Comparison of ENCODE assay signal across 18 cellular contexts in genomic region chr14:75602527-75602926, GRCh38. TPM values are rescaled to one million over a fixed set of nuclear protein-coding genes. Genes with fewer than 3 reads are reported as not detected.
A peak's percentile ranks its signal among the peaks of the same experiment; 100 is the strongest.
DNase-seq lines count a peak whose midpoint lies in the region; ATAC-seq and FAIRE-seq lines count a peak whose summit lies in the region.
"Had no signal": no experiment of that assay in that cellular context is flagged by ENCODE, and none has a peak within 500 bp of the region (broad histone marks: within the 10 kb centered on the region; RNA-seq: fewer than 3 reads in every experiment).

No MANE protein-coding gene starts in this region.

- no peaks in the 10 kb centered on the region for H3K4me1 Mint-ChIP-seq in immature natural killer cell
- H3K4me1 Mint-ChIP-seq: CD4-positive, alpha-beta memory T cell had no signal

- no peaks in the 10 kb centered on the region for H3K36me3 ChIP-seq in small intestine (ENCODE audit: control insufficient read depth in 2 of 2, insufficient read depth in 2 of 2, low read length in 2 of 2)
- H3K36me3 ChIP-seq: BE2C had no signal

- no peaks in the 10 kb centered on the region for H3K9me3 Mint-ChIP-seq in immature natural killer cell

- H3K27ac ChIP-seq in small intestine (ENCODE audit: low read depth in 1 of 2, low read length in 1 of 2) = no peak overlapping the region
- H3K27ac ChIP-seq: C4-2B had no signal

- no peak overlapping the region for H3K4me3 ChIP-seq in small intestine (ENCODE audit: low read depth in 1 of 2, low read length in 2 of 2)

- no peaks in the 10 kb centered on the region for H3K27me3 ChIP-seq in small intestine (ENCODE audit: control insufficient read depth in 2 of 2, insufficient read depth in 2 of 2, low read length in 2 of 2)

- peak; percentile 75 for ATAC-seq in left colon

- intact Hi-C loops in left colon (cut with DNase I, micrococcal nuclease) = no loop called here

- DNase-seq in GM18507 (ENCODE audit: extremely low spot score, insufficient read length, low read depth) = no peak
- DNase-seq in MV-4-11 (lab: John Stamatoyannopoulos, UW) = peak; percentile 12
- no peak for DNase-seq in left colon
- peak; percentile 61 for DNase-seq in small intestine
- no peak for DNase-seq in immature natural killer cell
- DNase-seq in T-helper 9 cell = no peak
- DNase-seq in NCI-H1436 (lab: John Stamatoyannopoulos, UW) = no peak
- DNase-seq: BE2C; CD4-positive, alpha-beta memory T cell; DMS79 treated with DMSO at 0.1 percent for 48 hours; EL; GOT3; H9 had no signal

- WGBS in small intestine, 3 donors = 27 to 52% (median 30%) methylated on average over 3 of the region's 3 CpGs

- peaks cover 0 to 6% (median 5%) of the 10 kb centered on the region in 3 donors for H3K27me3 Mint-ChIP-seq in immature natural killer cell (ENCODE audit: low read depth in 3 of 3)
- H3K27me3 Mint-ChIP-seq: CD4-positive, alpha-beta memory T cell had no signal

- no peaks in the 10 kb centered on the region for H3K36me3 Mint-ChIP-seq in immature natural killer cell

- no peak overlapping the region for H3K27ac Mint-ChIP-seq in immature natural killer cell
- H3K27ac Mint-ChIP-seq: H9 had no signal

- H3K9me3 ChIP-seq in small intestine (ENCODE audit: control insufficient read depth, low read depth) = no peaks in the 10 kb centered on the region
- H3K9me3 ChIP-seq: BE2C had no signal

- peaks cover 0 to 3% of the 10 kb centered on the region in 2 donors for H3K4me1 ChIP-seq in small intestine (ENCODE audit: control insufficient read depth in 2 of 2, insufficient read depth in 1 of 2, low read depth in 1 of 2, low read length in 1 of 2)
- H3K4me1 ChIP-seq: BE2C had no signal

- H3K4me3 Mint-ChIP-seq in immature natural killer cell = no peak overlapping the region
- H3K4me3 Mint-ChIP-seq: CD4-positive, alpha-beta memory T cell; H9 had no signal

- FAIRE-seq in GM18507 (lab: Jason Lieb, UNC) = peak; percentile 48
- no peak for FAIRE-seq in small intestine (lab: Jason Lieb, UNC)
- FAIRE-seq: A204.1, G401.6, GM12892, GM19239 had no signal

RNA-seq across cellular contexts. Expression of gene FLVCR2, which starts 24.1 kb away (rescaled TPM):
- 10 to 100 TPM; 19.8 to 42.1 TPM for total RNA-seq in left colon
- 10 to 100 TPM; 12.8 to 29.7 (median 21.3) TPM for polyA plus RNA-seq in small intestine
- 1 to 10 TPM in 1 of 3 donors, under 1 TPM in 1, not detected in 1; 0.24 to 1.4 TPM for polyA plus RNA-seq in immature natural killer cell

RNA-seq across cellular contexts. Expression of gene ERG28, which starts 58.1 kb away (rescaled TPM):
- total RNA-seq in left colon = 10 to 100 TPM; 16.2 to 27.7 TPM
- polyA plus RNA-seq in small intestine (10 to 100 TPM in 1 of 3 donors, 1 to 10 TPM in 2; 4.1 to 26.8 (median 6.0) TPM), immature natural killer cell (10 to 100 TPM; 28.7 to 34.4 (median 32.4) TPM)

RNA-seq across cellular contexts. Expression of gene TTLL5, which starts 58.5 kb away (rescaled TPM):
- 10 to 100 TPM; 25.9 to 34.1 TPM for total RNA-seq in left colon
- polyA plus RNA-seq in small intestine (10 to 100 TPM in 1 of 3 donors, 1 to 10 TPM in 2; 4.6 to 12.1 (median 4.9) TPM), immature natural killer cell (10 to 100 TPM in 1 of 3 donors, 1 to 10 TPM in 1, not detected in 1; 6.9 to 10.4 TPM)

Comparison
In these comparisons a context has a peak if more than half of its experiments do, and no peak if none do; other contexts are left out.
1. DNase-seq: peak in MV-4-11 (single experiment) and small intestine (single experiment); none in GM18507 (single experiment), left colon (0 of 2), immature natural killer cell (0 of 3), T-helper 9 cell (single experiment) and NCI-H1436 (single experiment).
2. RNA of gene FLVCR2, which starts 24.1 kb away (polyA plus RNA-seq): 12.8 to 29.7 TPM in small intestine; 0.24 to 1.4 TPM in immature natural killer cell; every median in the first group is over 4 times any median in the second.